Comparison of ENCODE assay signal across 12 cellular contexts in genomic region chr4:16029329-16029728, GRCh38. TPM values are rescaled to one million over a fixed set of nuclear protein-coding genes. Genes with fewer than 3 reads are reported as not detected.
DNase-seq lines count a peak whose midpoint lies in the region; ATAC-seq and TF ChIP-seq lines count a peak whose summit lies in the region.
"Had no signal": no experiment of that assay in that cellular context is flagged by ENCODE, and none has a peak within 500 bp of the region (broad histone marks: within the 10 kb centered on the region; RNA-seq: fewer than 3 reads in every experiment).

No MANE protein-coding gene starts in this region.

- H4K20me1 ChIP-seq in BLaER1, result no peaks in the 10 kb centered on the region

- TF ChIP-seq POLR2A in gastroesophageal sphincter (IDR thresholded peaks at IDR 0.05), result no peak

- no peak for TF ChIP-seq RAD21 in Ishikawa (IDR thresholded peaks at IDR 0.05; ENCODE audit: low read depth)

- 0 out of 2 replicates have a peak overlapping the region, but pooled peaks have one; percentile 3 for H3K4me2 ChIP-seq in BLaER1

- no peak overlapping the region for H3K9ac ChIP-seq in BLaER1

- H3K4me3 ChIP-seq in BLaER1 (no peak overlapping the region), choroid plexus epithelial cell (ENCODE audit: low read depth, low read length) (no peak overlapping the region), dorsolateral prefrontal cortex (no peak overlapping the region), gastroesophageal sphincter (no peak overlapping the region)
- H3K4me3 ChIP-seq: uterus had no signal

- no peak for TF ChIP-seq CTCF in choroid plexus epithelial cell (conservative IDR thresholded peaks at IDR 0.05; ENCODE audit: low read depth, low read length)
- no peak for TF ChIP-seq CTCF in dorsolateral prefrontal cortex (IDR thresholded peaks at IDR 0.05 in 54 of 56, conservative IDR thresholded peaks at IDR 0.05 in 2 of 56; ENCODE audit: low read depth in 1 of 56, partially characterized antibody in 56 of 56)
- no peak for TF ChIP-seq CTCF in gastroesophageal sphincter (IDR thresholded peaks at IDR 0.05)

- 9 to 22% methylated on average over 4 of the region's 4 CpGs for WGBS in gastroesophageal sphincter (ENCODE audit: low coverage in 1 of 2), 2 donors

- intact Hi-C loops in dorsolateral prefrontal cortex (cut with DNase I), result loop anchor here in 1 of 2 donors (5.0 kb wide), 1 partner anchor 168 kb away; no protein-coding TSS in a partner anchor

- DNase-seq in choroid plexus epithelial cell (ENCODE audit: low read depth) (peak; percentile 94), myocyte (ENCODE audit: low read depth) (peak; percentile 47), dorsolateral prefrontal cortex (no peak)
- DNase-seq: activated CD4-positive, alpha-beta T cell treated with anti-CD3 and anti-CD28 coated beads, Interleukin-2, amount 50 U/mL, for 48 hours; activated naive CD4-positive, alpha-beta T cell; uterus had no signal

- no peak overlapping the region for H3K27ac ChIP-seq in BLaER1
- no peak overlapping the region for H3K27ac ChIP-seq in dorsolateral prefrontal cortex
- no peak overlapping the region for H3K27ac ChIP-seq in gastroesophageal sphincter
- H3K27ac ChIP-seq: uterus had no signal

- H3K27me3 ChIP-seq in BLaER1, result no peaks in the 10 kb centered on the region
- no peaks in the 10 kb centered on the region for H3K27me3 ChIP-seq in dorsolateral prefrontal cortex
- no peaks in the 10 kb centered on the region for H3K27me3 ChIP-seq in gastroesophageal sphincter
- H3K27me3 ChIP-seq: uterus had no signal

- ATAC-seq in GM18868 (IDR thresholded peaks at IDR 0.05; ENCODE audit: unreplicated experiment) (no peak), GM18517 (IDR thresholded peaks at IDR 0.05; ENCODE audit: unreplicated experiment) (no peak), gastroesophageal sphincter (no peak)

- H3K9me3 ChIP-seq in BLaER1 (no peaks in the 10 kb centered on the region), gastroesophageal sphincter (no peaks in the 10 kb centered on the region)
- H3K9me3 ChIP-seq: uterus had no signal

- no peak for TF ChIP-seq EP300 in Ishikawa (IDR thresholded peaks at IDR 0.05; ENCODE audit: borderline replicate concordance)
- TF ChIP-seq EP300 in gastroesophageal sphincter (IDR thresholded peaks at IDR 0.05), result no peak

- peaks cover 46% of the 10 kb centered on the region for H3K4me1 ChIP-seq in BLaER1
- H3K4me1 ChIP-seq in gastroesophageal sphincter, result peaks cover 0 to 16% (median 0%) of the 10 kb centered on the region in 3 donors
- H3K4me1 ChIP-seq: uterus had no signal

- H3K36me3 ChIP-seq in BLaER1 (no peaks in the 10 kb centered on the region), gastroesophageal sphincter (no peaks in the 10 kb centered on the region)
- H3K36me3 ChIP-seq: uterus had no signal

TF ChIP-seq in Ishikawa, 13 proteins besides CTCF, POLR2A, EP300 and RAD21:
- TF ChIP-seq TCF12 (IDR thresholded peaks at IDR 0.05; ENCODE audit: low read depth) (0 out of 2 replicates have a peak, but pooled peaks have one; percentile 17), MAX (IDR thresholded peaks at IDR 0.05) (no peak), TEAD4 (IDR thresholded peaks at IDR 0.05) (peak; percentile 76)
TF ChIP-seq in Ishikawa: peak in this region for 2.

RNA-seq across cellular contexts. Expression of gene PROM1, which starts 54.5 kb away (rescaled TPM):
- total RNA-seq in myocyte, result not detected in 2 replicates
- polyA plus RNA-seq in myocyte (2012), result 0.20 TPM
- 10 to 100 TPM in 11 of 120 experiments, 1 to 10 TPM in 109; 2.2 to 15.3 (median 5.7) TPM for total RNA-seq in dorsolateral prefrontal cortex
- total RNA-seq in gastroesophageal sphincter, result 10 to 100 TPM in 1 of 4 donors, 1 to 10 TPM in 2, under 1 TPM in 1; 0.94 to 16.3 (median 4.4) TPM
- total RNA-seq: T-helper 1 cell treated with Interleukin-12 subunit alpha and Interleukin-12 subunit beta and Interleukin-4 antibody, amounts not matched to agents 30 ng/mL and 1 ng/mL, for 36 hours had no signal

Comparison
In these comparisons a context has a peak if more than half of its experiments do, and no peak if none do; other contexts are left out.
1. DNase-seq: peak in choroid plexus epithelial cell (single experiment) and myocyte (single experiment); none in dorsolateral prefrontal cortex (0 of 10).